ENCODE assay signal across 32 cellular contexts in genomic region chr13:73819711-73820110, GRCh38.
"Had no signal": no experiment of that assay in that cellular context is flagged by ENCODE, and none has a peak within 500 bp of the region (broad histone marks: within the 10 kb centered on the region; RNA-seq: fewer than 3 reads in every experiment).

No MANE protein-coding gene starts in this region.

- H3K4me1 Mint-ChIP-seq: neural progenitor cell had no signal

- H3K4me3 ChIP-seq: body of pancreas, colonic mucosa, esophagus squamous epithelium, left ventricle myocardium inferior, neural progenitor cell, psoas muscle, sigmoid colon, stomach, thyroid gland, upper lobe of left lung had no signal

- DNase-seq: activated CD4-positive, alpha-beta T cell treated with anti-CD3 and anti-CD28 coated beads for 48 hours; activated CD4-positive, alpha-beta T cell treated with anti-CD3 and anti-CD28 coated beads, Interleukin-2, amount 50 U/mL, for 48 hours; activated CD8-positive, alpha-beta memory T cell treated with anti-CD3 and anti-CD28 coated beads for 24 hours; activated gamma-delta T cell; activated naive CD4-positive, alpha-beta T cell treated with anti-CD3 and anti-CD28 coated beads, Interleukin-2, amount 50 U/mL, for 16 hours; aorta; body of pancreas; cerebellar nuclear complex; colonic mucosa; effector CD8-positive, alpha-beta T cell; esophagus squamous epithelium; foreskin melanocyte; left ventricle myocardium inferior; naive B cell; occipital lobe; psoas muscle; sigmoid colon; small intestine; stimulated activated CD4-positive, alpha-beta T cell treated with anti-CD3 and anti-CD28 coated beads, Interleukin-4, amount 100 ng/mL, for 4 hours; stimulated activated CD8-positive, alpha-beta memory T cell treated with anti-CD3 and anti-CD28 coated beads, Interleukin-4, amount 100 ng/mL, for 48 hours; stomach; T1000; thyroid gland; upper lobe of left lung; WERI-Rb-1 had no signal

- H3K27ac ChIP-seq: body of pancreas, colonic mucosa, epithelial cell of prostate, esophagus squamous epithelium, left ventricle myocardium inferior, neural progenitor cell, parathyroid adenoma, psoas muscle, sigmoid colon, stomach, thyroid gland, upper lobe of left lung, WERI-Rb-1 had no signal

- H3K36me3 ChIP-seq: colonic mucosa, esophagus squamous epithelium, neural progenitor cell, sigmoid colon, stomach, thyroid gland, upper lobe of left lung, WERI-Rb-1 had no signal

- H3K27ac Mint-ChIP-seq: mesothelial cell of epicardium; neural progenitor cell; T-helper 1 cell treated with Interleukin-12 subunit alpha and Interleukin-12 subunit beta and Interleukin-4 antibody, amounts not matched to agents 30 μg/mL and 1 μg/mL, for 36 hours had no signal

- H3K9me3 Mint-ChIP-seq: naive B cell; stimulated activated memory B cell treated with anti-CD40 and anti-IgM and Interleukin-4, amounts not matched to agents 10 μg/mL and 1 μg/mL and 100 μg/mL, for 72 hours; T-helper 1 cell treated with Interleukin-12 subunit alpha and Interleukin-12 subunit beta and Interleukin-4 antibody, amounts not matched to agents 30 μg/mL and 1 μg/mL, for 36 hours had no signal

- H3K27me3 Mint-ChIP-seq: naive B cell; stimulated activated memory B cell treated with anti-CD40 and anti-IgM and Interleukin-4, amounts not matched to agents 10 μg/mL and 1 μg/mL and 100 μg/mL, for 72 hours had no signal

- H3K27me3 ChIP-seq: body of pancreas, colonic mucosa, esophagus squamous epithelium, neural progenitor cell, sigmoid colon, stomach, thyroid gland, upper lobe of left lung had no signal

- H3K4me1 ChIP-seq: body of pancreas, colonic mucosa, esophagus squamous epithelium, neural progenitor cell, parathyroid adenoma, psoas muscle, sigmoid colon, stomach, thyroid gland, upper lobe of left lung had no signal

- H3K4me3 Mint-ChIP-seq: mesothelial cell of epicardium; naive B cell; neural progenitor cell; stimulated activated memory B cell treated with anti-CD40 and anti-IgM and Interleukin-4, amounts not matched to agents 10 μg/mL and 1 μg/mL and 100 μg/mL, for 72 hours; T-helper 1 cell treated with Interleukin-12 subunit alpha and Interleukin-12 subunit beta and Interleukin-4 antibody, amounts not matched to agents 30 μg/mL and 1 μg/mL, for 36 hours had no signal

- H3K9me3 ChIP-seq: body of pancreas, colonic mucosa, esophagus squamous epithelium, left ventricle myocardium inferior, psoas muscle, sigmoid colon, stomach, thyroid gland, upper lobe of left lung had no signal

- ATAC-seq: activated CD4-positive, CD25-positive, alpha-beta regulatory T cell treated with anti-CD3 and anti-CD28 coated beads, Interleukin-2, amount 50 U/mL, for 24 hours; body of pancreas; psoas muscle; stimulated activated memory B cell treated with anti-CD40 and anti-IgM and Interleukin-4, amounts not matched to agents 10 μg/mL and 1 μg/mL and 100 μg/mL, for 72 hours had no signal
